Comparison of ENCODE assay signal across 8 cellular contexts in the genomic region with DNA sequence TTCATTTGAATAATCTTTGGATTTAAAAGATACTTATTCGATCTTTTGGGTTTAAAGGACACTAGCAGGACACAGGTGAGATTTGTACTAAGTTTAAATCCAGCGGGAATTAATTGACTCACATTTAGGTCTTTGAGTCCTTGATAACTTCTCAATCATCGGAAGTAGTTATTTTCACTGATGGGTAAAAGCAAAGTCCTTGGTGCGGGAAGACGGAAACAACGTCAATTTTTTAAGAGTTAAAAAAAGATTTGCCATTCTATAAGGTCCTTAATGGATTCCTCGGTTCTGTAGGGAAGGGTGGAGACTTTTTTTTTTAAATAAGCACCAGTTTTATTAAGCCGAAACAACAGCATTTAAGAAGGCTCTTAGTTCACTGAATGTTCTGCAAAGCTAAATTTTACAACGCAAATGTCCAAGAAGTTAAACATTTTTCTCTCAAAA. TPM values are rescaled to one million over a fixed set of nuclear protein-coding genes. Genes with fewer than 3 reads are reported as not detected.
DNase-seq lines count a peak whose midpoint lies in the region; ATAC-seq and TF ChIP-seq lines count a peak whose summit lies in the region.

No MANE protein-coding gene starts in this region.

- H3K4me3 Mint-ChIP-seq in activated T-helper 2 cell treated with anti-CD3 and anti-CD28 coated beads, Interferon-gamma antibody, Interleukin-2, Interleukin-4, amounts not matched to agents 10 μg/mL and 5 μg/mL and 100 μg/mL, durations not matched to agents 14 hours and 24 hours and 36 hours (ENCODE audit: low read depth): peak overlapping the region; percentile 84
- peak overlapping the region; percentile 93 for H3K4me3 Mint-ChIP-seq in mesothelial cell of epicardium

- peak; percentile 46 for DNase-seq in NCI-H748 (lab: John Stamatoyannopoulos, UW; ENCODE audit: unreplicated experiment)
- no peak for DNase-seq in NCI-H748 treated with DMSO at 0.1 percent for 48 hours (lab: John Stamatoyannopoulos, UW)
- no peak for DNase-seq in activated T-helper 2 cell treated with anti-CD3 and anti-CD28 coated beads, Interferon-gamma antibody, Interleukin-2, Interleukin-4, amounts not matched to agents 10 μg/mL and 5 μg/mL and 100 μg/mL, durations not matched to agents 14 hours and 24 hours and 36 hours (ENCODE audit: low spot score)
- no peak for DNase-seq in mesothelial cell of epicardium (ENCODE audit: low spot score in 2 of 2, unreplicated experiment in 2 of 2)
- no peak for DNase-seq in HK-2 (ENCODE audit: unreplicated experiment)
- no peak for DNase-seq in stimulated activated CD4-positive, alpha-beta T cell treated with anti-CD3 and anti-CD28 coated beads, Interleukin-4, amount 100 ng/mL, for 1 hour

- no peaks in the 10 kb centered on the region for H3K27me3 Mint-ChIP-seq in activated T-helper 2 cell treated with anti-CD3 and anti-CD28 coated beads, Interferon-gamma antibody, Interleukin-2, Interleukin-4, amounts not matched to agents 10 μg/mL and 5 μg/mL and 100 μg/mL, durations not matched to agents 14 hours and 24 hours and 36 hours (ENCODE audit: low read depth)
- no peaks in the 10 kb centered on the region for H3K27me3 Mint-ChIP-seq in mesothelial cell of epicardium (ENCODE audit: low read depth)

- intact Hi-C loops in activated T-helper 2 cell treated with anti-CD3 and anti-CD28 coated beads, Interferon-gamma antibody, Interleukin-2, Interleukin-4, amounts not matched to agents 10 μg/mL and 5 μg/mL and 100 μg/mL, durations not matched to agents 14 hours and 24 hours and 36 hours (cut with micrococcal nuclease): loop anchor here (1.0 to 5.0 kb wide), 3 partner anchors 35 to 115 kb away; no protein-coding TSS in a partner anchor

- no peak for TF ChIP-seq CTCF in mesothelial cell of epicardium (IDR thresholded peaks at IDR 0.05; ENCODE audit: unreplicated experiment)

- H3K9me3 Mint-ChIP-seq in activated T-helper 2 cell treated with anti-CD3 and anti-CD28 coated beads, Interferon-gamma antibody, Interleukin-2, Interleukin-4, amounts not matched to agents 10 μg/mL and 5 μg/mL and 100 μg/mL, durations not matched to agents 14 hours and 24 hours and 36 hours: no peaks in the 10 kb centered on the region
- H3K9me3 Mint-ChIP-seq in mesothelial cell of epicardium: peaks cover 12% of the 10 kb centered on the region

- H3K27ac Mint-ChIP-seq in activated T-helper 2 cell treated with anti-CD3 and anti-CD28 coated beads, Interferon-gamma antibody, Interleukin-2, Interleukin-4, amounts not matched to agents 10 μg/mL and 5 μg/mL and 100 μg/mL, durations not matched to agents 14 hours and 24 hours and 36 hours: peak overlapping the region; percentile 95
- peak overlapping the region; percentile 95 for H3K27ac Mint-ChIP-seq in mesothelial cell of epicardium

- ATAC-seq in HG03066 (IDR thresholded peaks at IDR 0.05; ENCODE audit: low read depth, unreplicated experiment) (peak; percentile 13), HG02938 (IDR thresholded peaks at IDR 0.05; ENCODE audit: unreplicated experiment) (no peak)

- peaks cover 29% of the 10 kb centered on the region for H3K4me1 Mint-ChIP-seq in activated T-helper 2 cell treated with anti-CD3 and anti-CD28 coated beads, Interferon-gamma antibody, Interleukin-2, Interleukin-4, amounts not matched to agents 10 μg/mL and 5 μg/mL and 100 μg/mL, durations not matched to agents 14 hours and 24 hours and 36 hours (ENCODE audit: low read depth)
- H3K4me1 Mint-ChIP-seq in mesothelial cell of epicardium: peaks cover 33% of the 10 kb centered on the region

- peaks cover 49% of the 10 kb centered on the region for H3K36me3 Mint-ChIP-seq in activated T-helper 2 cell treated with anti-CD3 and anti-CD28 coated beads, Interferon-gamma antibody, Interleukin-2, Interleukin-4, amounts not matched to agents 10 μg/mL and 5 μg/mL and 100 μg/mL, durations not matched to agents 14 hours and 24 hours and 36 hours (ENCODE audit: low read depth)
- H3K36me3 Mint-ChIP-seq in mesothelial cell of epicardium: peaks cover 12% of the 10 kb centered on the region

RNA-seq across cellular contexts. Expression of a gene that starts 2.9 kb away (rescaled TPM):
- total RNA-seq in activated T-helper 2 cell treated with anti-CD3 and anti-CD28 coated beads, Interferon-gamma antibody, Interleukin-2, Interleukin-4, amounts not matched to agents 10 μg/mL and 5 μg/mL and 100 μg/mL, durations not matched to agents 14 hours and 24 hours and 36 hours: 7,759 and 7,983 TPM in 2 replicates
- 2,120 to 2,167 TPM (median 2,121 TPM) in 3 replicates for total RNA-seq in mesothelial cell of epicardium
